ENCODE assay signal across 8 cellular contexts in genomic region chrX:45322382-45322781, GRCh38.
DNase-seq lines count a peak whose midpoint lies in the region; ATAC-seq, FAIRE-seq and TF ChIP-seq lines count a peak whose summit lies in the region.

No MANE protein-coding gene starts in this region.

- H3K4me3 ChIP-seq in keratinocyte (ENCODE audit: control insufficient read depth in 2 of 3, extremely low read depth in 1 of 3, insufficient read depth in 2 of 3, low read depth in 1 of 3, low read length in 3 of 3) (no peak overlapping the region), transverse colon (no peak overlapping the region)

- H3K27me3 ChIP-seq in keratinocyte (ENCODE audit: control insufficient read depth, extremely low read depth, insufficient read depth, low read length) (no peaks in the 10 kb centered on the region), transverse colon (no peaks in the 10 kb centered on the region)

- H3K9me3 Mint-ChIP-seq in brain, result no peaks in the 10 kb centered on the region

- no peak overlapping the region for H3K27ac Mint-ChIP-seq in brain

- no peaks in the 10 kb centered on the region for H3K27me3 Mint-ChIP-seq in brain

- peak overlapping the region; percentile 43 for H3K9ac ChIP-seq in keratinocyte (ENCODE audit: control insufficient read depth, extremely low read depth, insufficient read depth, low read length)

- H3K9me1 ChIP-seq in keratinocyte (ENCODE audit: control insufficient read depth, extremely low read depth, insufficient read depth, low read length), result no peaks in the 10 kb centered on the region

- H3K4me1 Mint-ChIP-seq in brain, result no peaks in the 10 kb centered on the region

- H3K36me3 ChIP-seq in keratinocyte (ENCODE audit: control insufficient read depth in 2 of 2, extremely low read depth in 1 of 2, insufficient read depth in 2 of 2, low read length in 2 of 2) (no peaks in the 10 kb centered on the region), transverse colon (no peaks in the 10 kb centered on the region)

- 6% methylated on average over 2 of the region's 2 CpGs; no CpG with 5 or more reads in 1 of the 2 donors for WGBS in transverse colon (ENCODE audit: low coverage in 1 of 2), 2 donors

- no peak overlapping the region for H3K4me3 Mint-ChIP-seq in brain

- H3K27ac ChIP-seq in keratinocyte (ENCODE audit: control insufficient read depth, insufficient read depth, low read length), result peak overlapping the region; percentile 70
- H3K27ac ChIP-seq in transverse colon, result no peak overlapping the region

- ATAC-seq in GM19035 (IDR thresholded peaks at IDR 0.05; ENCODE audit: unreplicated experiment), result no peak

- peak; percentile 92 for FAIRE-seq in keratinocyte (lab: Jason Lieb, UNC)

- peaks cover 15% of the 10 kb centered on the region for H3K4me1 ChIP-seq in keratinocyte (ENCODE audit: control insufficient read depth, extremely low read depth, insufficient read depth, low read length)
- H3K4me1 ChIP-seq in transverse colon, result peaks cover 0 to 4% (median 0%) of the 10 kb centered on the region in 4 donors

- H3K79me2 ChIP-seq in keratinocyte (ENCODE audit: control insufficient read depth, insufficient read depth, low read length), result no peaks in the 10 kb centered on the region

- TF ChIP-seq CTCF in brain (conservative IDR thresholded peaks at IDR 0.05), result peak; percentile 57 to 62
- TF ChIP-seq CTCF in keratinocyte (optimal IDR thresholded peaks at IDR 0.05 in 1 of 3, IDR thresholded peaks at IDR 0.05 in 1 of 3, conservative IDR thresholded peaks at IDR 0.05 in 1 of 3; ENCODE audit: extremely low read depth in 1 of 3, insufficient read depth in 2 of 3, low read length in 3 of 3), result peak; percentile 53 to 70 (median 69)
- TF ChIP-seq CTCF in transverse colon (IDR thresholded peaks at IDR 0.05), result peak; percentile 36 to 49 (median 41)

- DNase-seq in ELR (ENCODE audit: low read depth) (peak; percentile 86), LoVo (ENCODE audit: low spot score) (peak; percentile 77), keratinocyte (ENCODE audit: low read depth, low spot score) (no peak), transverse colon (peak; percentile 34), NK-92 (lab: John Stamatoyannopoulos, UW; ENCODE audit: unreplicated experiment) (no peak), NCI-H2029 (lab: John Stamatoyannopoulos, UW) (no peak)

- no peak overlapping the region for H3K4me2 ChIP-seq in keratinocyte (ENCODE audit: control insufficient read depth, extremely low read depth, insufficient read depth, low read depth, low read length)

- H2AFZ ChIP-seq in keratinocyte (ENCODE audit: control insufficient read depth, low read length), result no peak overlapping the region

- intact Hi-C loops in transverse colon (cut with DNase I; ENCODE audit: low total_unique reads), result loop anchor here (10.0 kb wide), 1 partner anchor 1082 kb away; no protein-coding TSS in a partner anchor

- H3K9me3 ChIP-seq in keratinocyte (ENCODE audit: control insufficient read depth, low read depth, low read length) (no peaks in the 10 kb centered on the region), transverse colon (no peaks in the 10 kb centered on the region)

- in situ Hi-C loops in transverse colon (cut with MboI; ENCODE audit: low pct_ligation_motif_present in 1 of 4, low pct_unique_long_range_greater_than_20kb in 1 of 4, low sequenced_read_pairs in 3 of 4), result loop anchor here in 2 of 4 donors (25.0 kb wide), 2 partner anchors 1065 to 1090 kb away; no protein-coding TSS in a partner anchor

- H4K20me1 ChIP-seq in keratinocyte (ENCODE audit: control insufficient read depth, extremely low read depth, insufficient read depth, low read length), result no peaks in the 10 kb centered on the region

- TF ChIP-seq POLR2A in transverse colon (IDR thresholded peaks at IDR 0.05), result no peak

- TF ChIP-seq EP300 in transverse colon (IDR thresholded peaks at IDR 0.05; ENCODE audit: low read depth), result no peak

- no peaks in the 10 kb centered on the region for H3K36me3 Mint-ChIP-seq in brain

- dilution Hi-C loops in keratinocyte (cut with MboI; ENCODE audit: extremely low pct_ligation_motif_present, low sequenced_read_pairs), result no loop called here

Comparison
In these comparisons a context has a peak if more than half of its experiments do, and no peak if none do; other contexts are left out.
1. DNase-seq: peak in ELR (single experiment), LoVo (single experiment) and transverse colon (single experiment); none in keratinocyte (single experiment), NK-92 (single experiment) and NCI-H2029 (single experiment).
2. Peak in every context shown above with its lines, with median percentiles within 50 percentile points of each other: CTCF ChIP-seq.